In genomic region chr20:38434310-38434741, GRCh38 we compare ENCODE assay signal across 7 cellular contexts. TPM values are rescaled to one million over a fixed set of nuclear protein-coding genes. Genes with fewer than 3 reads are reported as not detected.
DNase-seq lines count a peak whose midpoint lies in the region; ATAC-seq and TF ChIP-seq lines count a peak whose summit lies in the region.

No MANE protein-coding gene starts in this region.

- peak; percentile 63 for DNase-seq in GM23248
- DNase-seq in PC-9 = peak in 1 of 2 experiments; percentile 22
- no peak for DNase-seq in ascending aorta (ENCODE audit: low spot score in 2 of 2)
- DNase-seq in stimulated activated CD4-positive, alpha-beta T cell treated with anti-CD3 and anti-CD28 coated beads, Interleukin-4, amount 100 ng/mL, for 1 hour = peak; percentile 28

- no peak for ATAC-seq in HG03520 (IDR thresholded peaks at IDR 0.05; ENCODE audit: unreplicated experiment)
- ATAC-seq in HG02798 (IDR thresholded peaks at IDR 0.05; ENCODE audit: poor library complexity, unreplicated experiment) = no peak

- H3K27ac ChIP-seq in GM23248 = peak overlapping the region; percentile 81
- H3K27ac ChIP-seq in PC-9 = peak overlapping the region; percentile 90
- peak overlapping the region; percentile 72 to 87 for H3K27ac ChIP-seq in ascending aorta

- H3K79me2 ChIP-seq in GM23248 (ENCODE audit: insufficient read depth) = peaks cover 58% of the 10 kb centered on the region
- H3K79me2 ChIP-seq in PC-9 (ENCODE audit: low read depth) = peaks cover 59% of the 10 kb centered on the region

- peak overlapping the region; percentile 72 for H2AFZ ChIP-seq in GM23248
- peak overlapping the region; percentile 85; the same call in 1 of the 2 replicates for H2AFZ ChIP-seq in PC-9

- H3K4me2 ChIP-seq in GM23248 (ENCODE audit: unreplicated experiment) (peak overlapping the region; percentile 83), PC-9 (peak overlapping the region; percentile 83)

- peak overlapping the region; percentile 98 for H3K9ac ChIP-seq in GM23248

- TF ChIP-seq CTCF in PC-9 (conservative IDR thresholded peaks at IDR 0.05) (no peak), ascending aorta (IDR thresholded peaks at IDR 0.05) (no peak)

- no peaks in the 10 kb centered on the region for H3K9me3 ChIP-seq in GM23248 (ENCODE audit: low read depth)
- no peaks in the 10 kb centered on the region for H3K9me3 ChIP-seq in PC-9 (ENCODE audit: insufficient read depth, low read depth)
- H3K9me3 ChIP-seq in ascending aorta = no peaks in the 10 kb centered on the region
- no peaks in the 10 kb centered on the region for H3K9me3 ChIP-seq in iPS-18c (ENCODE audit: control insufficient read depth, insufficient read depth, low read length)

- no peaks in the 10 kb centered on the region for H3K27me3 ChIP-seq in GM23248 (replicated peaks; ENCODE audit: insufficient read depth)
- no peaks in the 10 kb centered on the region for H3K27me3 ChIP-seq in PC-9 (ENCODE audit: insufficient read depth, low read depth)
- no peaks in the 10 kb centered on the region for H3K27me3 ChIP-seq in ascending aorta

- intact Hi-C loops in PC-9 (cut with micrococcal nuclease; ENCODE audit: unreplicated experiment) (no loop called here), ascending aorta (cut with DNase I) (loop anchor here (2.0 to 10.0 kb wide), 2 partner anchors 38 to 400 kb away; partner anchors contain the start of genes RALGAPB, RPRD1B and TTI1)

- H4K20me1 ChIP-seq in GM23248 (ENCODE audit: insufficient read depth) = peaks cover 16% of the 10 kb centered on the region; the same call in 1 of the 2 replicates
- peaks cover 52% of the 10 kb centered on the region for H4K20me1 ChIP-seq in PC-9 (ENCODE audit: insufficient read depth)

- H3F3A ChIP-seq in GM23248 (ENCODE audit: insufficient read depth) (peaks cover 17% of the 10 kb centered on the region), PC-9 (ENCODE audit: insufficient read depth, low read depth) (peaks cover 31% of the 10 kb centered on the region)

- H3K4me3 ChIP-seq in GM23248 (peak overlapping the region; percentile 94), PC-9 (peak overlapping the region; percentile 99), ascending aorta (peak overlapping the region; percentile 61 to 74), iPS-18c (ENCODE audit: insufficient read depth, low read depth, low read length) (peak overlapping the region; percentile 88)

- CTCF ChIA-PET in PC-9 (lab: Charles Lee) = interaction anchor here (2.4 kb wide), 1 partner anchor 39 kb away, joined by 27 read pairs; the partner anchor contains the start of gene RALGAPB

- no peaks in the 10 kb centered on the region for H3K9me2 ChIP-seq in GM23248 (ENCODE audit: insufficient read depth)
- no peaks in the 10 kb centered on the region for H3K9me2 ChIP-seq in PC-9 (ENCODE audit: insufficient read depth)

- POLR2A ChIA-PET in PC-9 (lab: Charles Lee; ENCODE audit: unreplicated experiment) = interaction anchor here (0.6 to 1.8 kb wide), 4 partner anchors 12 to 98 kb away, joined by 5 to 33 read pairs (median 6); partner anchors contain the start of gene RALGAPB

- WGBS in GM23248 (ENCODE audit: low coverage in 1 of 2, low lambda C conversion rate in 2 of 2, missing lambda C conversion rate in 2 of 2), 2 experiments = 3 to 5% methylated on average over 16 of the region's 16 CpGs

- in situ Hi-C loops in GM23248 (cut with MboI) = no loop called here

- BruUV-seq in PC-9 (replicated peaks; lab: Mats Ljungman, UMichigan) = TSS peak; percentile 45

- peaks cover 19% of the 10 kb centered on the region; the same call in 1 of the 2 replicates for H3K36me3 ChIP-seq in GM23248 (ENCODE audit: low read depth)
- peaks cover 53% of the 10 kb centered on the region for H3K36me3 ChIP-seq in PC-9 (ENCODE audit: low read depth)
- H3K36me3 ChIP-seq in ascending aorta = peaks cover 37 to 41% of the 10 kb centered on the region in 2 donors

- peaks cover 13% of the 10 kb centered on the region; the same call in 1 of the 2 replicates for H3K4me1 ChIP-seq in GM23248 (ENCODE audit: insufficient read depth)
- peaks cover 35% of the 10 kb centered on the region for H3K4me1 ChIP-seq in PC-9 (replicated peaks; ENCODE audit: insufficient read depth)
- H3K4me1 ChIP-seq in ascending aorta = no peaks in the 10 kb centered on the region

RNA-seq across cellular contexts. Expression of gene SNHG17, which starts 0.8 kb away (rescaled TPM):
- 5.4 and 15.2 TPM in 2 replicates for total RNA-seq in GM23248 (2014; rRNA removed; shearing (Covaris generic))
- polyA plus RNA-seq in GM23248 (2016; fragmentation: Nextera tagmentation; extraction: Ambion mirVana) = 28.0 and 29.1 TPM in 2 replicates
- total RNA-seq in PC-9 (2021) = 41.5 and 58.9 TPM in 2 replicates
- 129 TPM for total RNA-seq in ascending aorta

RNA-seq across cellular contexts. Expression of gene RALGAPB, which starts 38.3 kb away (rescaled TPM):
- total RNA-seq in GM23248 (2014; rRNA removed; shearing (Covaris generic)) = 20.2 and 25.8 TPM in 2 replicates
- polyA plus RNA-seq in GM23248 (2016; fragmentation: Nextera tagmentation; extraction: Ambion mirVana) = 8.1 and 9.8 TPM in 2 replicates
- total RNA-seq in PC-9 (2021) = 35.2 and 40.2 TPM in 2 replicates
- total RNA-seq in ascending aorta = 19.4 TPM

Comparison
In these comparisons a context has a peak if more than half of its experiments do, and no peak if none do; other contexts are left out.
1. DNase-seq: peak in GM23248 (single experiment) and stimulated activated CD4-positive, alpha-beta T cell treated with anti-CD3 and anti-CD28 coated beads, Interleukin-4, amount 100 ng/mL, for 1 hour (single experiment); none in ascending aorta (0 of 2).
2. Peak in every context shown above with its lines, with median percentiles within 50 percentile points of each other: H3K27ac ChIP-seq and H3K4me3 ChIP-seq.